1 cellular context compared by ENCODE assay signal in the genomic region with DNA sequence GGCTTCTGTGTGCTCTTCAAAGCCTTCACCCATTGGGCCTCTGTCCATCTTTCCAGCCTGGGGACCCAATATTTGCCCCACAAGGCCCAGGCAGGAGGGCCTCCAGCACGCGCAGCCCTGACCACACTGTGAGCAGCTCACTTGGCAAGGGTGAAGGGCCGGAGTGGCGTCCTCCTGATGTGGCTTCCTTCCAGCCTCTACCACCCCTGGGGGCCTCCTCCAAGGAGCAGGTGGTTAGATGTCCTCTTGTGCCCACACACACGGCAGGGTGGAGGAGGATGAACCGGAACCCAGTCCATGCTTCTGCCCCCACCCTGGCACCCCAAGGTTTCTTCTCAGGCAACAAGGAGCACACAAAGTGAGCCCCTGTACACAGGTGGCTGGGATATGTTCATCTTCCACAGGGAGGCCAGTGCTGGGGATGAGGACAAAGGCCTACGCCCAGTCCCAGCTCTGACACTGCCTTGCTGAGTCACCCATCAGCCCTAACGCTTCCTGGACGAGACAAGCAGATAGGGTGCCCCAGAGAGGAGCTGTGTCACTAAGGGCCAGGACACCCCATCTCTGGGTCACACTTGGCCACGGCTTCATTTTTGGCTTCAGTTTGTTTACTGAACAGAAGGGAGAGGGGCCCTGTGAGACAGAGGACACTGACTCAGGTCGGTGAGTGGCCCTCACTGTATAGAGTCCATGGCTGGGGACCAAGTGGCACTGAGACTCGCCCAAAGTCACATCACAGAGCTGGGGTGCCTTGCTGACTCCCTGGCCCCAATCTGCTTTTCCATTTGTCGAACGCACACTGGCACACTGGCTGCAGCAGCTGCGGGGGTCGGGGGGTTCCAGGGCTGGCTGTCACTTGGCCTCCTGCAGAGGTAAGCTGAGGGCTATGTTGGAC.
TF ChIP-seq lines count a peak whose summit lies in the region.

No MANE protein-coding gene starts in this region.

TF ChIP-seq in K562, 482 proteins besides CTCF, POLR2A, EP300 and RAD21 (continued from another document):
- TF ChIP-seq ZNF217 (CRISPR knock-in tag; IDR thresholded peaks at IDR 0.05) (no peak), EWSR1 (IDR thresholded peaks at IDR 0.05; ENCODE audit: borderline replicate concordance, low read depth, partially characterized antibody) (no peak), RBM25 (IDR thresholded peaks at IDR 0.05; ENCODE audit: low read depth, low read length, severe bottlenecking) (no peak), TRIM28 (IDR thresholded peaks at IDR 0.05) (no peak), ZNF324 (CRISPR knock-in tag; IDR thresholded peaks at IDR 0.05) (no peak), RB1 (IDR thresholded peaks at IDR 0.05; ENCODE audit: low read depth) (peak; percentile 17; the same call in 1 of the 2 replicates), MAFG (tag; conservative IDR thresholded peaks at IDR 0.05) (peak; percentile 93), NCOA4 (IDR thresholded peaks at IDR 0.05; ENCODE audit: partially characterized antibody) (no peak), CHD1 (IDR thresholded peaks at IDR 0.05; ENCODE audit: low read length) (no peak), DNMT1 (IDR thresholded peaks at IDR 0.05) (no peak), ARID1B (IDR thresholded peaks at IDR 0.05) (peak; percentile 71), ZNF668 (CRISPR knock-in tag; IDR thresholded peaks at IDR 0.05) (no peak), ZNF133 (CRISPR knock-in tag; IDR thresholded peaks at IDR 0.05) (no peak), WHSC1 (IDR thresholded peaks at IDR 0.05; ENCODE audit: low read length) (no peak), SP2 (IDR thresholded peaks at IDR 0.05; ENCODE audit: extremely low read depth, low read depth, low read length, poor library complexity, severe bottlenecking) (no peak), NFIC (IDR thresholded peaks at IDR 0.05) (0 out of 2 replicates have a peak, but pooled peaks have one; percentile 28), ZNF232 (CRISPR knock-in tag; IDR thresholded peaks at IDR 0.05) (no peak), RFX5 (IDR thresholded peaks at IDR 0.05; ENCODE audit: low read depth, low read length) (no peak), RCOR1 (IDR thresholded peaks at IDR 0.05; ENCODE audit: borderline replicate concordance in 1 of 2, low read depth in 2 of 2, low read length in 2 of 2) (peak in 1 of 2 experiments; percentile 85; a peak in 2 of 4 replicates), KDM1A (IDR thresholded peaks at IDR 0.05) (peak; percentile 41 to 46; a peak in 2 of 4 replicates), XRCC4 (IDR thresholded peaks at IDR 0.05; ENCODE audit: extremely low read depth, insufficient read depth, insufficient read length) (no peak), RNF2 (IDR thresholded peaks at IDR 0.05) (no peak), ETV1 (tag; conservative IDR thresholded peaks at IDR 0.05; ENCODE audit: low read depth) (no peak), C11orf30 (IDR thresholded peaks at IDR 0.05; ENCODE audit: low read depth) (peak; percentile 95), SRF (CRISPR knock-in tag; IDR thresholded peaks at IDR 0.05) (peak in 1 of 2 experiments; percentile 80; a peak in 1 of 4 replicates), HMGN3 (IDR thresholded peaks at IDR 0.05; ENCODE audit: borderline replicate concordance, extremely low read depth, insufficient read length, low read depth, low read length) (no peak), KDM2B (CRISPR knock-in tag; IDR thresholded peaks at IDR 0.05) (no peak)
- TF ChIP-seq, protein P1, sequence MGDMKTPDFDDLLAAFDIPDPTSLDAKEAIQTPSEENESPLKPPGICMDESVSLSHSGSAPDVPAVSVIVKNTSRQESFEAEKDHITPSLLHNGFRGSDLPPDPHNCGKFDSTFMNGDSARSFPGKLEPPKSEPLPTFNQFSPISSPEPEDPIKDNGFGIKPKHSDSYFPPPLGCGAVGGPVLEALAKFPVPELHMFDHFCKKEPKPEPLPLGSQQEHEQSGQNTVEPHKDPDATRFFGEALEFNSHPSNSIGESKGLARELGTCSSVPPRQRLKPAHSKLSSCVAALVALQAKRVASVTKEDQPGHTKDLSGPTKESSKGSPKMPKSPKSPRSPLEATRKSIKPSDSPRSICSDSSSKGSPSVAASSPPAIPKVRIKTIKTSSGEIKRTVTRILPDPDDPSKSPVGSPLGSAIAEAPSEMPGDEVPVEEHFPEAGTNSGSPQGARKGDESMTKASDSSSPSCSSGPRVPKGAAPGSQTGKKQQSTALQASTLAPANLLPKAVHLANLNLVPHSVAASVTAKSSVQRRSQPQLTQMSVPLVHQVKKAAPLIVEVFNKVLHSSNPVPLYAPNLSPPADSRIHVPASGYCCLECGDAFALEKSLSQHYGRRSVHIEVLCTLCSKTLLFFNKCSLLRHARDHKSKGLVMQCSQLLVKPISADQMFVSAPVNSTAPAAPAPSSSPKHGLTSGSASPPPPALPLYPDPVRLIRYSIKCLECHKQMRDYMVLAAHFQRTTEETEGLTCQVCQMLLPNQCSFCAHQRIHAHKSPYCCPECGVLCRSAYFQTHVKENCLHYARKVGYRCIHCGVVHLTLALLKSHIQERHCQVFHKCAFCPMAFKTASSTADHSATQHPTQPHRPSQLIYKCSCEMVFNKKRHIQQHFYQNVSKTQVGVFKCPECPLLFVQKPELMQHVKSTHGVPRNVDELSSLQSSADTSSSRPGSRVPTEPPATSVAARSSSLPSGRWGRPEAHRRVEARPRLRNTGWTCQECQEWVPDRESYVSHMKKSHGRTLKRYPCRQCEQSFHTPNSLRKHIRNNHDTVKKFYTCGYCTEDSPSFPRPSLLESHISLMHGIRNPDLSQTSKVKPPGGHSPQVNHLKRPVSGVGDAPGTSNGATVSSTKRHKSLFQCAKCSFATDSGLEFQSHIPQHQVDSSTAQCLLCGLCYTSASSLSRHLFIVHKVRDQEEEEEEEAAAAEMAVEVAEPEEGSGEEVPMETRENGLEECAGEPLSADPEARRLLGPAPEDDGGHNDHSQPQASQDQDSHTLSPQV (IDR thresholded peaks at IDR 0.05) = peak; percentile 94
- TF ChIP-seq, protein P2, sequence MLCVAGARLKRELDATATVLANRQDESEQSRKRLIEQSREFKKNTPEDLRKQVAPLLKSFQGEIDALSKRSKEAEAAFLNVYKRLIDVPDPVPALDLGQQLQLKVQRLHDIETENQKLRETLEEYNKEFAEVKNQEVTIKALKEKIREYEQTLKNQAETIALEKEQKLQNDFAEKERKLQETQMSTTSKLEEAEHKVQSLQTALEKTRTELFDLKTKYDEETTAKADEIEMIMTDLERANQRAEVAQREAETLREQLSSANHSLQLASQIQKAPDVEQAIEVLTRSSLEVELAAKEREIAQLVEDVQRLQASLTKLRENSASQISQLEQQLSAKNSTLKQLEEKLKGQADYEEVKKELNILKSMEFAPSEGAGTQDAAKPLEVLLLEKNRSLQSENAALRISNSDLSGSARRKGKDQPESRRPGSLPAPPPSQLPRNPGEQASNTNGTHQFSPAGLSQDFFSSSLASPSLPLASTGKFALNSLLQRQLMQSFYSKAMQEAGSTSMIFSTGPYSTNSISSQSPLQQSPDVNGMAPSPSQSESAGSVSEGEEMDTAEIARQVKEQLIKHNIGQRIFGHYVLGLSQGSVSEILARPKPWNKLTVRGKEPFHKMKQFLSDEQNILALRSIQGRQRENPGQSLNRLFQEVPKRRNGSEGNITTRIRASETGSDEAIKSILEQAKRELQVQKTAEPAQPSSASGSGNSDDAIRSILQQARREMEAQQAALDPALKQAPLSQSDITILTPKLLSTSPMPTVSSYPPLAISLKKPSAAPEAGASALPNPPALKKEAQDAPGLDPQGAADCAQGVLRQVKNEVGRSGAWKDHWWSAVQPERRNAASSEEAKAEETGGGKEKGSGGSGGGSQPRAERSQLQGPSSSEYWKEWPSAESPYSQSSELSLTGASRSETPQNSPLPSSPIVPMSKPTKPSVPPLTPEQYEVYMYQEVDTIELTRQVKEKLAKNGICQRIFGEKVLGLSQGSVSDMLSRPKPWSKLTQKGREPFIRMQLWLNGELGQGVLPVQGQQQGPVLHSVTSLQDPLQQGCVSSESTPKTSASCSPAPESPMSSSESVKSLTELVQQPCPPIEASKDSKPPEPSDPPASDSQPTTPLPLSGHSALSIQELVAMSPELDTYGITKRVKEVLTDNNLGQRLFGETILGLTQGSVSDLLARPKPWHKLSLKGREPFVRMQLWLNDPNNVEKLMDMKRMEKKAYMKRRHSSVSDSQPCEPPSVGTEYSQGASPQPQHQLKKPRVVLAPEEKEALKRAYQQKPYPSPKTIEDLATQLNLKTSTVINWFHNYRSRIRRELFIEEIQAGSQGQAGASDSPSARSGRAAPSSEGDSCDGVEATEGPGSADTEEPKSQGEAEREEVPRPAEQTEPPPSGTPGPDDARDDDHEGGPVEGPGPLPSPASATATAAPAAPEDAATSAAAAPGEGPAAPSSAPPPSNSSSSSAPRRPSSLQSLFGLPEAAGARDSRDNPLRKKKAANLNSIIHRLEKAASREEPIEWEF (CRISPR knock-in tag; IDR thresholded peaks at IDR 0.05) = no peak
- TF ChIP-seq, protein P3, sequence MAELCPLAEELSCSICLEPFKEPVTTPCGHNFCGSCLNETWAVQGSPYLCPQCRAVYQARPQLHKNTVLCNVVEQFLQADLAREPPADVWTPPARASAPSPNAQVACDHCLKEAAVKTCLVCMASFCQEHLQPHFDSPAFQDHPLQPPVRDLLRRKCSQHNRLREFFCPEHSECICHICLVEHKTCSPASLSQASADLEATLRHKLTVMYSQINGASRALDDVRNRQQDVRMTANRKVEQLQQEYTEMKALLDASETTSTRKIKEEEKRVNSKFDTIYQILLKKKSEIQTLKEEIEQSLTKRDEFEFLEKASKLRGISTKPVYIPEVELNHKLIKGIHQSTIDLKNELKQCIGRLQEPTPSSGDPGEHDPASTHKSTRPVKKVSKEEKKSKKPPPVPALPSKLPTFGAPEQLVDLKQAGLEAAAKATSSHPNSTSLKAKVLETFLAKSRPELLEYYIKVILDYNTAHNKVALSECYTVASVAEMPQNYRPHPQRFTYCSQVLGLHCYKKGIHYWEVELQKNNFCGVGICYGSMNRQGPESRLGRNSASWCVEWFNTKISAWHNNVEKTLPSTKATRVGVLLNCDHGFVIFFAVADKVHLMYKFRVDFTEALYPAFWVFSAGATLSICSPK (IDR thresholded peaks at IDR 0.05; ENCODE audit: borderline replicate concordance) = no peak
- TF ChIP-seq, protein P4, sequence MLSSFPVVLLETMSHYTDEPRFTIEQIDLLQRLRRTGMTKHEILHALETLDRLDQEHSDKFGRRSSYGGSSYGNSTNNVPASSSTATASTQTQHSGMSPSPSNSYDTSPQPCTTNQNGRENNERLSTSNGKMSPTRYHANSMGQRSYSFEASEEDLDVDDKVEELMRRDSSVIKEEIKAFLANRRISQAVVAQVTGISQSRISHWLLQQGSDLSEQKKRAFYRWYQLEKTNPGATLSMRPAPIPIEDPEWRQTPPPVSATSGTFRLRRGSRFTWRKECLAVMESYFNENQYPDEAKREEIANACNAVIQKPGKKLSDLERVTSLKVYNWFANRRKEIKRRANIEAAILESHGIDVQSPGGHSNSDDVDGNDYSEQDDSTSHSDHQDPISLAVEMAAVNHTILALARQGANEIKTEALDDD (IDR thresholded peaks at IDR 0.05) = no peak
- TF ChIP-seq, protein P5, sequence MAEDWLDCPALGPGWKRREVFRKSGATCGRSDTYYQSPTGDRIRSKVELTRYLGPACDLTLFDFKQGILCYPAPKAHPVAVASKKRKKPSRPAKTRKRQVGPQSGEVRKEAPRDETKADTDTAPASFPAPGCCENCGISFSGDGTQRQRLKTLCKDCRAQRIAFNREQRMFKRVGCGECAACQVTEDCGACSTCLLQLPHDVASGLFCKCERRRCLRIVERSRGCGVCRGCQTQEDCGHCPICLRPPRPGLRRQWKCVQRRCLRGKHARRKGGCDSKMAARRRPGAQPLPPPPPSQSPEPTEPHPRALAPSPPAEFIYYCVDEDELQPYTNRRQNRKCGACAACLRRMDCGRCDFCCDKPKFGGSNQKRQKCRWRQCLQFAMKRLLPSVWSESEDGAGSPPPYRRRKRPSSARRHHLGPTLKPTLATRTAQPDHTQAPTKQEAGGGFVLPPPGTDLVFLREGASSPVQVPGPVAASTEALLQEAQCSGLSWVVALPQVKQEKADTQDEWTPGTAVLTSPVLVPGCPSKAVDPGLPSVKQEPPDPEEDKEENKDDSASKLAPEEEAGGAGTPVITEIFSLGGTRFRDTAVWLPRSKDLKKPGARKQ (CRISPR knock-in tag; IDR thresholded peaks at IDR 0.05) = no peak
- TF ChIP-seq, protein P6, sequence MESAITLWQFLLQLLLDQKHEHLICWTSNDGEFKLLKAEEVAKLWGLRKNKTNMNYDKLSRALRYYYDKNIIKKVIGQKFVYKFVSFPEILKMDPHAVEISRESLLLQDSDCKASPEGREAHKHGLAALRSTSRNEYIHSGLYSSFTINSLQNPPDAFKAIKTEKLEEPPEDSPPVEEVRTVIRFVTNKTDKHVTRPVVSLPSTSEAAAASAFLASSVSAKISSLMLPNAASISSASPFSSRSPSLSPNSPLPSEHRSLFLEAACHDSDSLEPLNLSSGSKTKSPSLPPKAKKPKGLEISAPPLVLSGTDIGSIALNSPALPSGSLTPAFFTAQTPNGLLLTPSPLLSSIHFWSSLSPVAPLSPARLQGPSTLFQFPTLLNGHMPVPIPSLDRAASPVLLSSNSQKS (CRISPR knock-in tag; IDR thresholded peaks at IDR 0.05) = no peak
